In the genomic region with DNA sequence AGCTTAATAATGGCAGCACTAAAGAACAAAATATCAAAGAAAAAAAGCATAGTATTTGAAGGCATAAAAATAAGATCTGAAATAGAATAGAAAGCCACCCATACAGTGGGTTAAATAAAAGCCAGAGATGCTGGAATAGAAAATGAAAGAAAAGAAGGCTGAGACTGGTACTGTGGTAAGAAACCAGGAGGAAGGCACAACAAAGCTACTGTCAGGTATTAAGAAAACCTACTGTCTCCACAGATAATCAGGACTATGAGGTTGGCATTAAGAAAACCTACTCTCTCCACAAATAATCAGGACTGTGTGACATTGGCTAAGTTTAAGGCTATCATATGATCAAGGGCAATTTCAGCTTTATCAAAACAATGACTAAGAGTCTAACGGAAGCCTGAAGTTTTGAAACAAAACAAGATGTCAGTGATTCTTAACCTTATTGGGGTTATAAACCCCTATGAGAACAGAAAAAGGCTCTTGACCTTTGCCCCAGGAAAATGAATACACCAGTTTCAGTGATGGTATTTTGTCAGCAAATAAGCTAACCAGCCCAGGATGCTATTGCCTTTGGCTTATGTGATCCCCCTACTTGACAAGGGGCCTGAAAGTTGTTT, we compare ENCODE assay signal across 10 cellular contexts. TPM values are rescaled to one million over a fixed set of nuclear protein-coding genes. Genes with fewer than 3 reads are reported as not detected.
DNase-seq lines count a peak whose midpoint lies in the region; ATAC-seq lines count a peak whose summit lies in the region.
"Had no signal": no experiment of that assay in that cellular context is flagged by ENCODE, and none has a peak within 500 bp of the region (broad histone marks: within the 10 kb centered on the region; RNA-seq: fewer than 3 reads in every experiment).

No MANE protein-coding gene starts in this region.

- H3K9me2 ChIP-seq in Karpas-422 (replicated peaks; ENCODE audit: insufficient read depth, low read length): no peaks in the 10 kb centered on the region

- H3K27ac ChIP-seq in Karpas-422 (ENCODE audit: low read length): peak overlapping the region; percentile 20; the same call in 1 of the 2 replicates
- H3K27ac ChIP-seq: thoracic aorta had no signal

- H3K9me3 ChIP-seq in Karpas-422 (ENCODE audit: low read length): no peaks in the 10 kb centered on the region
- H3K9me3 ChIP-seq: thoracic aorta had no signal

- ATAC-seq in GM18517 (IDR thresholded peaks at IDR 0.05; ENCODE audit: unreplicated experiment) (peak; percentile 46), GM21825 (IDR thresholded peaks at IDR 0.05; ENCODE audit: unreplicated experiment) (peak; percentile 34), GM18519 (IDR thresholded peaks at IDR 0.05; ENCODE audit: low FRiP score, unreplicated experiment) (no peak)

- no peak overlapping the region for H2AFZ ChIP-seq in Karpas-422 (ENCODE audit: low read length)

- peak overlapping the region; percentile 42 for H3K4me2 ChIP-seq in Karpas-422 (ENCODE audit: low read depth, low read length, poor library complexity, severe bottlenecking)

- H3K27me3 ChIP-seq in Karpas-422 (ENCODE audit: low read length): no peaks in the 10 kb centered on the region

- no peak for DNase-seq in Karpas-422
- DNase-seq in lung microvascular endothelial cell (ENCODE audit: low read depth in 2 of 2): peak; percentile 2 to 33
- DNase-seq in UCSD-AML1 (lab: John Stamatoyannopoulos, UW; ENCODE audit: unreplicated experiment): no peak
- DNase-seq in medulla oblongata (ENCODE audit: extremely low spot score): no peak
- no peak for DNase-seq in cerebellar cortex (ENCODE audit: low spot score)
- DNase-seq: NCI-H446 treated with DMSO at 0.1 percent for 48 hours had no signal

- H3K4me1 ChIP-seq in Karpas-422 (ENCODE audit: low read length): peaks cover 17% of the 10 kb centered on the region

- peak overlapping the region; percentile 31 for H3K9ac ChIP-seq in Karpas-422 (ENCODE audit: low read length)

- H3K36me3 ChIP-seq in Karpas-422 (ENCODE audit: insufficient read depth, low read length): no peaks in the 10 kb centered on the region
- H3K36me3 ChIP-seq: thoracic aorta had no signal

- peak overlapping the region; percentile 35; the same call in 1 of the 2 replicates for H3K4me3 ChIP-seq in Karpas-422 (ENCODE audit: low read length)
- H3K4me3 ChIP-seq: thoracic aorta had no signal

- H3K79me2 ChIP-seq in Karpas-422 (ENCODE audit: low read length): peaks cover 56% of the 10 kb centered on the region

- no peaks in the 10 kb centered on the region for H4K20me1 ChIP-seq in Karpas-422 (ENCODE audit: insufficient read depth, low read depth, low read length)

RNA-seq across cellular contexts. Expression of a gene that starts 24.4 kb away (rescaled TPM):
- total RNA-seq in Karpas-422 (2014; rRNA removed; shearing (Covaris generic); ENCODE audit: low replicate concordance): 52.4 and 56.1 TPM in 2 replicates
- not detected in 2 replicates for total RNA-seq in lung microvascular endothelial cell

Comparison
In these comparisons a context has a peak if more than half of its experiments do, and no peak if none do; other contexts are left out.
1. DNase-seq: peak in lung microvascular endothelial cell (2 of 2); none in Karpas-422 (single experiment), UCSD-AML1 (single experiment), medulla oblongata (single experiment) and cerebellar cortex (single experiment).
2. RNA of a gene that starts 24.4 kb away (total RNA-seq): 52.4 to 56.1 TPM in Karpas-422; not detected in lung microvascular endothelial cell; every median in the first group is over 10 times any median in the second.